20 cellular contexts compared by ENCODE assay signal in genomic region chr2:64863097-64863820, GRCh38.
DNase-seq lines count a peak whose midpoint lies in the region; ATAC-seq and TF ChIP-seq lines count a peak whose summit lies in the region.
"Had no signal": no experiment of that assay in that cellular context is flagged by ENCODE, and none has a peak within 500 bp of the region (broad histone marks: within the 10 kb centered on the region; RNA-seq: fewer than 3 reads in every experiment).

No MANE protein-coding gene starts in this region.

- no peaks in the 10 kb centered on the region for H3K79me2 ChIP-seq in Loucy (ENCODE audit: insufficient read depth, low read length)

- TF ChIP-seq CTCF in GM12865 (IDR thresholded peaks at IDR 0.05; ENCODE audit: insufficient read depth, low read depth, low read length, missing control alignments) (no peak), Loucy (conservative IDR thresholded peaks at IDR 0.05; ENCODE audit: low read length) (no peak), Panc1 (IDR thresholded peaks at IDR 0.05) (no peak), tibial nerve (IDR thresholded peaks at IDR 0.05) (no peak)

- TF ChIP-seq EP300 in tibial nerve (IDR thresholded peaks at IDR 0.05) = no peak

- DNase-seq in GM12865 (ENCODE audit: low read depth) (peak; percentile 39), Panc1 (ENCODE audit: low read depth, low spot score) (no peak), naive B cell (peak; percentile 67), tibial nerve (ENCODE audit: low spot score in 2 of 2) (no peak), D341Med (ENCODE audit: low spot score) (no peak)
- DNase-seq in stimulated activated CD4-positive, alpha-beta T cell treated with anti-CD3 and anti-CD28 coated beads, Interleukin-15, amount 100 ng/mL, for 24 hours = no peak
- DNase-seq: activated gamma-delta T cell, amygdala, dermis blood vessel endothelial cell, DMS79, MM.1S, NCI-H1930, NCI-H446, nucleus accumbens, stomach had no signal

- H3K9ac ChIP-seq in Loucy (ENCODE audit: low read depth, low read length, poor library complexity, severe bottlenecking) = no peak overlapping the region

- H3K9me2 ChIP-seq in Loucy (replicated peaks; ENCODE audit: low read depth, low read length) = no peaks in the 10 kb centered on the region

- BruUV-seq in Panc1 (replicated peaks; lab: Mats Ljungman, UMichigan) = no TSS peak

- peaks cover 11 to 16% (median 11%) of the 10 kb centered on the region in 3 donors for H3K4me1 Mint-ChIP-seq in naive B cell
- H3K4me1 Mint-ChIP-seq: activated CD4-positive, alpha-beta T cell treated with anti-CD3 and anti-CD28 coated beads, Interleukin-2, amount 10 ng/mL, durations not matched to agents 24 days and 14 days had no signal

- TF ChIP-seq POLR2A in tibial nerve (IDR thresholded peaks at IDR 0.05) = no peak

- H3K27me3 Mint-ChIP-seq in naive B cell = no peaks in the 10 kb centered on the region

- peak overlapping the region; percentile 33; the same call in 1 of the 2 replicates for H2AFZ ChIP-seq in Loucy (ENCODE audit: low read length)

- H3F3A ChIP-seq in Loucy (ENCODE audit: low read depth) = no peaks in the 10 kb centered on the region

- POLR2A ChIA-PET in Panc1 (lab: Charles Lee) = no interaction called here

- H3K36me3 ChIP-seq in Loucy (ENCODE audit: insufficient read depth, low read length) (no peaks in the 10 kb centered on the region), Panc1 (ENCODE audit: control insufficient read depth, insufficient read depth, low read length) (no peaks in the 10 kb centered on the region), tibial nerve (no peaks in the 10 kb centered on the region)
- H3K36me3 ChIP-seq: cardiac muscle cell, stomach had no signal

- CTCF ChIA-PET in Panc1 (lab: Charles Lee) = no interaction called here

- H3K4me1 ChIP-seq in Loucy (ENCODE audit: insufficient read depth, low read length, poor library complexity, severe bottlenecking) (peaks cover 7% of the 10 kb centered on the region), Panc1 (ENCODE audit: control insufficient read depth, insufficient read depth, low read length) (peaks cover 41% of the 10 kb centered on the region), tibial nerve (peaks cover 6 to 53% (median 27%) of the 10 kb centered on the region in 4 donors)

- no peak overlapping the region for H3K4me3 Mint-ChIP-seq in naive B cell
- H3K4me3 Mint-ChIP-seq: activated CD4-positive, alpha-beta T cell treated with anti-CD3 and anti-CD28 coated beads, Interleukin-2, amount 10 ng/mL, durations not matched to agents 24 days and 14 days; type B pancreatic cell had no signal

- in situ Hi-C loops in Panc1 (cut with HindIII; ENCODE audit: low pct_unique_long_range_greater_than_20kb, low sequenced_read_pairs) = no loop called here

- no peak for ATAC-seq in Panc1
- peak; percentile 16 to 24 for ATAC-seq in naive B cell (ENCODE audit: low read depth in 2 of 2)
- ATAC-seq in GM19328 (IDR thresholded peaks at IDR 0.05; ENCODE audit: unreplicated experiment) = no peak

- intact Hi-C loops in Panc1 (cut with micrococcal nuclease; ENCODE audit: unreplicated experiment) = no loop called here

- H3K27ac ChIP-seq in Panc1 (ENCODE audit: low read length) (peak overlapping the region; percentile 25; the same call in 1 of the 2 replicates), tibial nerve (peak overlapping the region in 1 of 4 donors; percentile 93)
- H3K27ac ChIP-seq: cardiac muscle cell, stomach had no signal

- H3K36me3 Mint-ChIP-seq in naive B cell = no peaks in the 10 kb centered on the region
- H3K36me3 Mint-ChIP-seq: type B pancreatic cell had no signal

- WGBS in tibial nerve, 2 donors = 80 to 85% methylated on average over 4 of the region's 4 CpGs

- H3K27me3 ChIP-seq in Loucy (ENCODE audit: insufficient read depth, low read length, poor library complexity, severe bottlenecking) = no peaks in the 10 kb centered on the region
- no peaks in the 10 kb centered on the region for H3K27me3 ChIP-seq in Panc1 (ENCODE audit: control insufficient read depth, insufficient read depth, low read length)
- H3K27me3 ChIP-seq in tibial nerve = no peaks in the 10 kb centered on the region
- H3K27me3 ChIP-seq: cardiac muscle cell had no signal

- H3K4me2 ChIP-seq in Loucy (ENCODE audit: low read depth, low read length, poor library complexity, severe bottlenecking) = no peak overlapping the region

- H3K4me3 ChIP-seq in GM12865 (ENCODE audit: low read depth, low read length) (no peak overlapping the region), Loucy (ENCODE audit: low read length, poor library complexity, severe bottlenecking) (no peak overlapping the region), Panc1 (ENCODE audit: low read depth in 2 of 2, low read length in 2 of 2) (no peak overlapping the region), tibial nerve (no peak overlapping the region)
- H3K4me3 ChIP-seq: cardiac muscle cell, stomach had no signal

- H4K20me1 ChIP-seq in Loucy (ENCODE audit: insufficient read depth, low read length, poor library complexity, severe bottlenecking) = no peaks in the 10 kb centered on the region

- H3K9me3 ChIP-seq in Loucy (ENCODE audit: insufficient read depth, low read depth, low read length) = no peaks in the 10 kb centered on the region
- H3K9me3 ChIP-seq in Panc1 (ENCODE audit: control insufficient read depth, insufficient read depth, low read depth, low read length) = no peaks in the 10 kb centered on the region
- H3K9me3 ChIP-seq in tibial nerve = no peaks in the 10 kb centered on the region
- H3K9me3 ChIP-seq: stomach had no signal

- no peak overlapping the region for H3K27ac Mint-ChIP-seq in naive B cell
- H3K27ac Mint-ChIP-seq: activated CD4-positive, alpha-beta T cell treated with anti-CD3 and anti-CD28 coated beads, Interleukin-2, amount 10 ng/mL, durations not matched to agents 24 days and 14 days; type B pancreatic cell had no signal

- no peaks in the 10 kb centered on the region for H3K9me3 Mint-ChIP-seq in naive B cell
- H3K9me3 Mint-ChIP-seq: activated CD4-positive, alpha-beta T cell treated with anti-CD3 and anti-CD28 coated beads, Interleukin-2, amount 10 ng/mL, durations not matched to agents 24 days and 14 days; type B pancreatic cell had no signal

Comparison
In these comparisons a context has a peak if more than half of its experiments do, and no peak if none do; other contexts are left out.
1. DNase-seq: peak in GM12865 (single experiment) and naive B cell (single experiment); none in Panc1 (single experiment), stimulated activated CD4-positive, alpha-beta T cell treated with anti-CD3 and anti-CD28 coated beads, Interleukin-15, amount 100 ng/mL, for 24 hours (single experiment), tibial nerve (0 of 2) and D341Med (single experiment).
2. ATAC-seq: peak in naive B cell (2 of 2); none in Panc1 (single experiment) and GM19328 (single experiment).